16 cellular contexts compared by ENCODE assay signal in the genomic region with DNA sequence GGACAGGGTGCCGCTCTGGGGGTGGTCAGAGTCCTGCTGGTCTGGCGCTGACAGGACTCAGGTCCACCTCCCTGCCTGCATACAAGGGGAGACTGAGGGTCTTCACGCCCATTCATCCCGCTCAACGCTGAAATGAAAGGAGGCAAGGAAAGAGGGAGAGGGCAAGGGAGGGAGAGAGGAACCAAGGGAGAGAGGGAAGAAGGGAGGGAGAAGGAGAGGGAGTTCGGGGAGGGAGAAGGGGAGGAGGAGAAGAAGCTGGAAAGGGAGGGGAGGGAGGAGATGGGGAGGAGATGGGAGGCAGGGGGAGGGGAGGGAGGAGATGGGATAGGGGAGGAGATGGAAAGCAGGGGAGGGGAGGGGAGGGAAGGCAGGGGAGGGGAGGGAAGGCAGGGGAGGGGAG.
DNase-seq lines count a peak whose midpoint lies in the region; ATAC-seq and TF ChIP-seq lines count a peak whose summit lies in the region.
"Had no signal": no experiment of that assay in that cellular context is flagged by ENCODE, and none has a peak within 500 bp of the region (broad histone marks: within the 10 kb centered on the region; RNA-seq: fewer than 3 reads in every experiment).

No MANE protein-coding gene starts in this region.

- no peak overlapping the region for H3K4me3 ChIP-seq in esophagus squamous epithelium
- no peak overlapping the region for H3K4me3 ChIP-seq in muscle layer of colon (ENCODE audit: low read depth in 1 of 2, low read length in 2 of 2)
- no peak overlapping the region for H3K4me3 ChIP-seq in upper lobe of right lung

- WGBS in esophagus squamous epithelium, 2 donors: 46 to 83% methylated on average over 2 to 6 of the region's 6 CpGs

- intact Hi-C loops in esophagus squamous epithelium (cut with DNase I) (no loop called here), upper lobe of right lung (cut with DNase I) (no loop called here), head of caudate nucleus (cut with DNase I) (no loop called here)

- H3K36me3 ChIP-seq in esophagus squamous epithelium: no peaks in the 10 kb centered on the region
- H3K36me3 ChIP-seq in muscle layer of colon (ENCODE audit: insufficient read depth, low read length): no peaks in the 10 kb centered on the region
- no peaks in the 10 kb centered on the region for H3K36me3 ChIP-seq in upper lobe of right lung

- no peak for TF ChIP-seq POLR2A in esophagus squamous epithelium (IDR thresholded peaks at IDR 0.05)

- H3K9ac ChIP-seq in muscle layer of colon (ENCODE audit: low read length): no peak overlapping the region

- H3K9me3 ChIP-seq in esophagus squamous epithelium: no peaks in the 10 kb centered on the region
- H3K9me3 ChIP-seq in muscle layer of colon (ENCODE audit: low read length): no peaks in the 10 kb centered on the region
- H3K9me3 ChIP-seq in upper lobe of right lung: no peaks in the 10 kb centered on the region

- TF ChIP-seq CTCF in esophagus squamous epithelium (IDR thresholded peaks at IDR 0.05) (no peak), upper lobe of right lung (IDR thresholded peaks at IDR 0.05) (no peak)

- H3K27ac ChIP-seq in esophagus squamous epithelium (peak overlapping the region; percentile 71 to 99 (median 90)), muscle layer of colon (ENCODE audit: low read depth, low read length) (peak overlapping the region; percentile 39), upper lobe of right lung (peak overlapping the region; percentile 47)
- H3K27ac ChIP-seq: HL-60, VCaP had no signal

- H3K27me3 ChIP-seq in esophagus squamous epithelium: no peaks in the 10 kb centered on the region
- H3K27me3 ChIP-seq in muscle layer of colon (ENCODE audit: control insufficient read depth in 1 of 2, insufficient read depth in 2 of 2, low read length in 2 of 2): no peaks in the 10 kb centered on the region
- no peaks in the 10 kb centered on the region for H3K27me3 ChIP-seq in upper lobe of right lung

- H3K4me1 ChIP-seq in esophagus squamous epithelium: peaks cover 20 to 64% (median 42%) of the 10 kb centered on the region in 3 donors
- H3K4me1 ChIP-seq in muscle layer of colon (ENCODE audit: insufficient read depth, low read length): peaks cover 34% of the 10 kb centered on the region
- H3K4me1 ChIP-seq in upper lobe of right lung: peaks cover 20% of the 10 kb centered on the region

- DNase-seq in NCI-H1436 (lab: John Stamatoyannopoulos, UW) (peak; percentile 75), NCI-H1436 treated with DMSO at 0.1 percent for 48 hours (lab: John Stamatoyannopoulos, UW) (no peak), esophagus squamous epithelium (lab: John Stamatoyannopoulos, UW) (no peak), upper lobe of right lung (no peak), NCI-H187 treated with DMSO at 0.1 percent for 48 hours (lab: John Stamatoyannopoulos, UW) (no peak), head of caudate nucleus (no peak), middle frontal gyrus (ENCODE audit: extremely low spot score, low spot score) (no peak)
- DNase-seq: 8988T; activated CD4-positive, alpha-beta T cell treated with anti-CD3 and anti-CD28 coated beads, Interleukin-2, amount 50 U/mL, for 1 hour; NCI-H146; stimulated activated CD4-positive, alpha-beta T cell treated with anti-CD3 and anti-CD28 coated beads, Interleukin-1b, Interleukin-23, amount 100 ng/mL, for 48 hours; stimulated activated naive CD4-positive, alpha-beta T cell had no signal

- ATAC-seq in upper lobe of right lung: no peak
- ATAC-seq: natural killer cell treated with Interleukin-12 subunit alpha and Interleukin-12 subunit beta and Interleukin-15 and Interleukin-18, amount 100 ng/mL, for 72 hours had no signal

Comparison
In these comparisons a context has a peak if more than half of its experiments do, and no peak if none do; other contexts are left out.
1. H3K27ac ChIP-seq: peak in every context shown above with its lines; median percentile 90 in esophagus squamous epithelium; 47 in upper lobe of right lung; 39 in muscle layer of colon.